8 cellular contexts compared by ENCODE assay signal in the genomic region with DNA sequence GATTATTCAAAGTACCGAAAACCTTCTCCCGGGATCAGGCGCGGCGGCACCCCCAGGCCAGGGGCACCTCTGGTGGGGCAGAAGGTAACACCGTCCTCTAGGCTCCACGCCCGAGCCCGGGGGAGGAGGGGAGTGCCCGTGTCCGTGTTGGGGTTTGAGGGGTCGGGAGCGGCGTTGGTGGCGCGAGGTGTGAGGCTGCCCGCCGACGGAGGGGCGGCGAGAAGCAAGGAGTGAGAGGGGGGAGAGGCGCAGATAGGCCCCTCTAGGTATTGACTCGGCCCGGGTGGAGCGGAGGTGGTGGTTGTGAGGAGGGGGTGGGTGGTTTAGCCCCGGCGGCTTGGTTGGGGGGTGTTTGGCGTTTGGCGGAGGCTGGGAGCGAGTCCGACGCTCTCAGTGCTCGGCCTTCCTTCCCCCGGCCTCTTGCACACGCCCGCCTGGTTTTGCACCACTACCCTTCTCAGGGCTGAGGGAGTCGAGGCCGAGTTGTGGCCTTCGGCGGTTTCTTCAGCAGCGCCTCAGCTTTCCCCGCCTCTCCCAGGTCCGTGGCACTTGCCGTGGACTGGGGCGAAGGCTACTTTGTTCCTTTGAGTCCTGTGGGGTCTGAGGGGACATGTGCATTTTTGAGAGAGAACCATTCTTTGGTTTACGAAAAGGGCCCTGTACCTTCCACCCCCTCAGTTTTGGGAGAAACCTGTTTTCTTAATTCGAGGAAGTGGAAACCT. TPM values are rescaled to one million over a fixed set of nuclear protein-coding genes. Genes with fewer than 3 reads are reported as not detected.
A peak's percentile ranks its signal among the peaks of the same experiment; 100 is the strongest.
DNase-seq lines count a peak whose midpoint lies in the region; ATAC-seq, FAIRE-seq and TF ChIP-seq lines count a peak whose summit lies in the region.

No MANE protein-coding gene starts in this region.

- intact Hi-C loops in activated CD4-positive, alpha-beta T cell treated with anti-CD3 and anti-CD28 coated beads, Interleukin-2, amount 10 ng/mL, durations not matched to agents 24 days and 14 days (cut with micrococcal nuclease): loop anchor here (2.0 to 10.0 kb wide), 3 partner anchors 19 to 1179 kb away; a partner anchor contains a TSS

- peak; percentile 13 for TF ChIP-seq POLR2A in GM18505 (IDR thresholded peaks at IDR 0.05; ENCODE audit: borderline replicate concordance, extremely low read depth, insufficient read depth, insufficient read length)

- CTCF ChIA-PET in AG04450 (lab: Charles Lee): interaction anchor here (0.6 to 1.1 kb wide), 3 partner anchors 46 to 129 kb away, joined by 3 to 5 read pairs (median 4); no protein-coding TSS in a partner anchor

- peak; percentile 4 for FAIRE-seq in HTR-8/SVneo (lab: Jason Lieb, UNC)

- H3K4me1 Mint-ChIP-seq in activated CD4-positive, alpha-beta T cell treated with anti-CD3 and anti-CD28 coated beads, Interleukin-2, amount 10 ng/mL, durations not matched to agents 24 days and 14 days: peaks cover 39% of the 10 kb centered on the region

- H3K36me3 ChIP-seq in muscle layer of colon (ENCODE audit: insufficient read depth, low read length) (no peaks in the 10 kb centered on the region), urinary bladder (ENCODE audit: insufficient read depth) (no peaks in the 10 kb centered on the region)

- peaks cover 41% of the 10 kb centered on the region for H3K36me3 Mint-ChIP-seq in activated CD4-positive, alpha-beta T cell treated with anti-CD3 and anti-CD28 coated beads, Interleukin-2, amount 10 ng/mL, durations not matched to agents 24 days and 14 days (ENCODE audit: low read depth)

- H3K4me3 ChIP-seq in AG04450 (ENCODE audit: low read depth, low read length) (peak overlapping the region; percentile 93), epithelial cell of proximal tubule (ENCODE audit: low read depth, low read length) (peak overlapping the region; percentile 99), muscle layer of colon (ENCODE audit: low read depth in 1 of 2, low read length in 2 of 2) (peak overlapping the region; percentile 73 to 94), urinary bladder (ENCODE audit: low read depth, low read length) (peak overlapping the region; percentile 88)

- peaks cover 2% of the 10 kb centered on the region for H3K27me3 Mint-ChIP-seq in activated CD4-positive, alpha-beta T cell treated with anti-CD3 and anti-CD28 coated beads, Interleukin-2, amount 10 ng/mL, durations not matched to agents 24 days and 14 days

- peak; percentile 0 for ATAC-seq in GM18505 (IDR thresholded peaks at IDR 0.05; ENCODE audit: unreplicated experiment)

- H3K27me3 ChIP-seq in AG04450 (ENCODE audit: control insufficient read depth, insufficient read depth, low read length): no peaks in the 10 kb centered on the region
- H3K27me3 ChIP-seq in muscle layer of colon (ENCODE audit: control insufficient read depth in 1 of 2, insufficient read depth in 2 of 2, low read length in 2 of 2): no peaks in the 10 kb centered on the region

- H3K9me3 ChIP-seq in AG04450 (ENCODE audit: control insufficient read depth, insufficient read depth, low read length) (no peaks in the 10 kb centered on the region; the same call in 1 of the 2 replicates), muscle layer of colon (ENCODE audit: low read length) (no peaks in the 10 kb centered on the region)

- H3K4me1 ChIP-seq in muscle layer of colon (ENCODE audit: insufficient read depth, low read length) (peaks cover 10% of the 10 kb centered on the region), urinary bladder (ENCODE audit: insufficient read depth) (no peaks in the 10 kb centered on the region)

- no peak for DNase-seq in AG04450 (ENCODE audit: low read depth, low spot score)
- no peak for DNase-seq in HTR-8/SVneo (ENCODE audit: insufficient read length, low spot score)
- peak; percentile 83 for DNase-seq in activated CD4-positive, alpha-beta T cell treated with anti-CD3 and anti-CD28 coated beads, Interleukin-2, amount 10 ng/mL, durations not matched to agents 24 days and 14 days
- DNase-seq in epithelial cell of proximal tubule (ENCODE audit: low read depth): no peak
- no peak for DNase-seq in KG1 (lab: John Stamatoyannopoulos, UW)

- no peaks in the 10 kb centered on the region for H3K9me3 Mint-ChIP-seq in activated CD4-positive, alpha-beta T cell treated with anti-CD3 and anti-CD28 coated beads, Interleukin-2, amount 10 ng/mL, durations not matched to agents 24 days and 14 days

- peak overlapping the region; percentile 99 for H3K27ac ChIP-seq in AG04450 (ENCODE audit: low read depth, low read length)
- H3K27ac ChIP-seq in muscle layer of colon (ENCODE audit: low read depth, low read length): peak overlapping the region; percentile 99
- H3K27ac ChIP-seq in urinary bladder (ENCODE audit: low read depth): peak overlapping the region; percentile 100

- WGBS in urinary bladder: under 1% methylated on average over 47 of the region's 47 CpGs

- peak overlapping the region; percentile 98 for H3K9ac ChIP-seq in muscle layer of colon (ENCODE audit: low read length)

- POLR2A ChIA-PET in AG04450 (lab: Yijun Ruan, JAX): interaction anchor here (0.5 to 1.4 kb wide), 8 partner anchors 16 to 336 kb away, joined by 3 to 15 read pairs (median 4); a partner anchor contains a TSS

- H3K27ac Mint-ChIP-seq in activated CD4-positive, alpha-beta T cell treated with anti-CD3 and anti-CD28 coated beads, Interleukin-2, amount 10 ng/mL, durations not matched to agents 24 days and 14 days: peak overlapping the region; percentile 99

- TF ChIP-seq CTCF in AG04450 (IDR thresholded peaks at IDR 0.05; ENCODE audit: low read depth, low read length) (no peak), epithelial cell of proximal tubule (conservative IDR thresholded peaks at IDR 0.05; ENCODE audit: low read depth, low read length) (no peak)

- peak overlapping the region; percentile 97 for H3K4me3 Mint-ChIP-seq in activated CD4-positive, alpha-beta T cell treated with anti-CD3 and anti-CD28 coated beads, Interleukin-2, amount 10 ng/mL, durations not matched to agents 24 days and 14 days

RNA-seq across cellular contexts. Expression of a gene that starts 0.4 kb away (rescaled TPM):
- polyA plus RNA-seq in AG04450 (2011; rRNA removed) (44.5 and 67.7 TPM in 2 replicates), urinary bladder (41.4 TPM)
- polyA minus RNA-seq in AG04450 (2011; rRNA and poly(A)+ RNA removed): 14.2 and 34.6 TPM in 2 replicates
- total RNA-seq in activated CD4-positive, alpha-beta T cell treated with anti-CD3 and anti-CD28 coated beads, Interleukin-2, amount 10 ng/mL, durations not matched to agents 24 days and 14 days: 85.2 and 86.7 TPM in 2 replicates
- total RNA-seq in epithelial cell of proximal tubule (36.5 and 41.1 TPM in 2 replicates), urinary bladder (174 TPM)
